30 cellular contexts compared by ENCODE assay signal in genomic region chr7:66233638-66234037, GRCh38.
"Had no signal": no experiment of that assay in that cellular context is flagged by ENCODE, and none has a peak within 500 bp of the region (broad histone marks: within the 10 kb centered on the region; RNA-seq: fewer than 3 reads in every experiment).

No MANE protein-coding gene starts in this region.

- H3K27ac ChIP-seq: lower lobe of right lung, neural progenitor cell, neutrophil, parathyroid adenoma, prostate gland, skin epidermis, spleen, tibial nerve, vagina had no signal

- H3K9me3 Mint-ChIP-seq: natural killer cell; stimulated activated memory B cell treated with anti-CD40 and anti-IgM and Interleukin-4, amounts not matched to agents 10 μg/mL and 1 μg/mL and 100 μg/mL, for 72 hours; type B pancreatic cell had no signal

- H3K36me3 ChIP-seq: lower lobe of right lung, neural progenitor cell, neutrophil, prostate gland, vagina had no signal

- H3K9ac ChIP-seq: neural progenitor cell, parathyroid adenoma had no signal

- H3K4me1 Mint-ChIP-seq: immature natural killer cell had no signal

- H3K27me3 ChIP-seq: neural progenitor cell, neutrophil, spleen, tibial nerve, vagina had no signal

- H3K9me3 ChIP-seq: neutrophil, prostate gland, vagina had no signal

- H3K27ac Mint-ChIP-seq: naive B cell; natural killer cell; nephron progenitor cell; neural progenitor cell; stimulated activated memory B cell treated with anti-CD40 and anti-IgM and Interleukin-4, amounts not matched to agents 10 μg/mL and 1 μg/mL and 100 μg/mL, for 72 hours; stimulated activated naive CD8-positive, alpha-beta T cell treated with anti-CD3 and anti-CD28 coated beads, Interleukin-15, amount 100 ng/mL, for 72 hours; type B pancreatic cell had no signal

- H3K4me3 ChIP-seq: lower lobe of right lung, neural progenitor cell, prostate gland, skin epidermis, spleen, tibial nerve, vagina had no signal

- DNase-seq: hypothalamus; immature natural killer cell; kidney; left ventricle myocardium superior; lower lobe of right lung; mammary epithelial cell; mesenchymal stem cell; naive B cell; natural killer cell; nephron progenitor cell; occipital lobe; retina; right cardiac atrium; spleen; stimulated activated CD4-positive, alpha-beta T cell treated with anti-CD3 and anti-CD28 coated beads, Interleukin-4, amount 100 ng/mL, for 24 hours; stimulated activated CD8-positive, alpha-beta memory T cell treated with anti-CD3 and anti-CD28 coated beads, Interleukin-4, amount 100 ng/mL, for 48 hours; stimulated activated naive CD4-positive, alpha-beta T cell treated with Interleukin-2 at 50 U/mL for 16 hours; stimulated activated naive CD8-positive, alpha-beta T cell treated with anti-CD3 and anti-CD28 coated beads, Interleukin-15, amount 100 ng/mL, for 72 hours; substantia nigra had no signal

- H3K36me3 Mint-ChIP-seq: natural killer cell had no signal

- FAIRE-seq: islet of Langerhans, kidney had no signal

- H3K27me3 Mint-ChIP-seq: naive B cell; stimulated activated memory B cell treated with anti-CD40 and anti-IgM and Interleukin-4, amounts not matched to agents 10 μg/mL and 1 μg/mL and 100 μg/mL, for 72 hours; stimulated activated naive CD8-positive, alpha-beta T cell treated with anti-CD3 and anti-CD28 coated beads, Interleukin-15, amount 100 ng/mL, for 72 hours; type B pancreatic cell had no signal

- H2AFZ ChIP-seq: neural progenitor cell, parathyroid adenoma had no signal

- ATAC-seq: left ventricle myocardium superior; lower lobe of right lung; natural killer cell; right cardiac atrium; sciatic nerve; stimulated activated memory B cell treated with anti-CD40 and anti-IgM and Interleukin-4, amounts not matched to agents 10 μg/mL and 1 μg/mL and 100 μg/mL, for 72 hours; stimulated activated naive CD8-positive, alpha-beta T cell treated with anti-CD3 and anti-CD28 coated beads, Interleukin-15, amount 100 ng/mL, for 72 hours had no signal

- H3K4me3 Mint-ChIP-seq: immature natural killer cell; natural killer cell; nephron progenitor cell; neural progenitor cell; stimulated activated memory B cell treated with anti-CD40 and anti-IgM and Interleukin-4, amounts not matched to agents 10 μg/mL and 1 μg/mL and 100 μg/mL, for 72 hours; stimulated activated naive CD8-positive, alpha-beta T cell treated with anti-CD3 and anti-CD28 coated beads, Interleukin-15, amount 100 ng/mL, for 72 hours; type B pancreatic cell had no signal

- H3K4me1 ChIP-seq: prostate gland had no signal

- H3K4me2 ChIP-seq: neural progenitor cell had no signal
